Comparison of ENCODE assay signal across 8 cellular contexts in the genomic region with DNA sequence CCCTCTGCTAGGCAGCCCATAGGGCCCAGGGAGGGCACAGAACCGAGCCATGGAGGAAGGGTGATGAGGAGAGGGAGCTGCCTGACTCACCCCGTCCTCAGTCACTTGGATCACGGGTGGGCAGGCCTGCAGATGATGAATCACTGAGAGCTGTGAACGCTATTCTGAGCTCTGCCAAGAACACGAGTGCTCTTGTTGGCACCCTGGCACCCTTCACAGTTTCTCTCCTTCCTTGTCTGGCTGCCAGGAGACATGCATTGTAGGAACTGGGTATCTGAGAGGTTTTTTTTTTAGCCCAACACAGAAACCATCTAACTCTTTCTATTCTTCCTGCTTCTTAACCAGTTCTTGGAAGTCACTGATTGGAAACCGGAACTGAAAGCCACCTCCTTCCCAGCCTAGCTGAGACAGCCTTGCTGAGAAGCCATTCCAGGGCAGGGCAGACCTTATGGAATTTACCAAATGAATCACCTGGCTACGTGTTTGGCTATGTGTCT.
DNase-seq lines count a peak whose midpoint lies in the region; ATAC-seq and TF ChIP-seq lines count a peak whose summit lies in the region.

No MANE protein-coding gene starts in this region.

- H3K79me2 ChIP-seq in MM.1S (ENCODE audit: low read length) = no peaks in the 10 kb centered on the region

- no peak for TF ChIP-seq POLR2A in stomach (IDR thresholded peaks at IDR 0.05)

- TF ChIP-seq EP300 in Ishikawa (IDR thresholded peaks at IDR 0.05; ENCODE audit: borderline replicate concordance) = no peak
- no peak for TF ChIP-seq EP300 in stomach (IDR thresholded peaks at IDR 0.05)

- TF ChIP-seq RAD21 in Ishikawa (IDR thresholded peaks at IDR 0.05; ENCODE audit: low read depth) = no peak

- H3K36me3 ChIP-seq in stomach = no peaks in the 10 kb centered on the region
- no peaks in the 10 kb centered on the region for H3K36me3 ChIP-seq in MM.1S (replicated peaks; ENCODE audit: insufficient read depth, low read length)

- in situ Hi-C loops in astrocyte of the cerebellum (cut with HindIII; ENCODE audit: low sequenced_read_pairs) = no loop called here

- H3K4me1 ChIP-seq in stomach (peaks cover 22 to 40% (median 30%) of the 10 kb centered on the region in 4 donors), MM.1S (ENCODE audit: low read length) (no peaks in the 10 kb centered on the region)

- H3K27me3 ChIP-seq in stomach (no peaks in the 10 kb centered on the region), MM.1S (replicated peaks; ENCODE audit: insufficient read depth, low read length) (no peaks in the 10 kb centered on the region)

- TF ChIP-seq CTCF in AG10803 (conservative IDR thresholded peaks at IDR 0.05; ENCODE audit: low read length) = no peak
- no peak for TF ChIP-seq CTCF in astrocyte of the cerebellum (IDR thresholded peaks at IDR 0.05; ENCODE audit: low read depth, low read length, missing control alignments)
- TF ChIP-seq CTCF in stomach (IDR thresholded peaks at IDR 0.05) = no peak
- no peak for TF ChIP-seq CTCF in MM.1S (IDR thresholded peaks at IDR 0.05; ENCODE audit: low read length)

- H3K4me3 ChIP-seq in AG10803 (ENCODE audit: low read length) (peak overlapping the region; percentile 45), astrocyte of the cerebellum (ENCODE audit: low read depth, low read length) (no peak overlapping the region), stomach (peak overlapping the region; percentile 6 to 29 (median 23)), MM.1S (ENCODE audit: low read length) (no peak overlapping the region)

- no peak for ATAC-seq in HG02798 (IDR thresholded peaks at IDR 0.05; ENCODE audit: poor library complexity, unreplicated experiment)

- no peak overlapping the region for H3K9ac ChIP-seq in MM.1S (ENCODE audit: low read length)

- H3K27ac ChIP-seq in stomach (peak overlapping the region; percentile 69 to 93 (median 85)), MM.1S (ENCODE audit: low read length) (no peak overlapping the region)

- peaks cover 0 to 7% (median 2%) of the 10 kb centered on the region in 4 donors for H3K9me3 ChIP-seq in stomach
- no peaks in the 10 kb centered on the region for H3K9me3 ChIP-seq in MM.1S (replicated peaks; ENCODE audit: insufficient read depth, low read length)

- intact Hi-C loops in stomach (cut with DNase I; ENCODE audit: low total_unique reads) = no loop called here

- no peak overlapping the region for H3K4me2 ChIP-seq in MM.1S (ENCODE audit: low read depth, low read length)

- no peaks in the 10 kb centered on the region for H4K20me1 ChIP-seq in MM.1S (ENCODE audit: insufficient read depth, low read length)

- no peaks in the 10 kb centered on the region for H3K9me2 ChIP-seq in MM.1S (replicated peaks; ENCODE audit: insufficient read depth, low read length)

- 8 to 22% (median 14%) methylated on average over 7 of the region's 7 CpGs for WGBS in stomach, 5 donors

- peak; percentile 77 for DNase-seq in AG10803 (ENCODE audit: low read depth)
- peak; percentile 5 for DNase-seq in astrocyte of the cerebellum (ENCODE audit: low read depth)
- DNase-seq in islet precursor cell = peak; percentile 63
- DNase-seq in stomach = peak; percentile 81
- no peak for DNase-seq in MM.1S
- no peak for DNase-seq in cerebellar nuclear complex (lab: John Stamatoyannopoulos, UW)

- no peaks in the 10 kb centered on the region for H3F3A ChIP-seq in MM.1S (ENCODE audit: insufficient read depth, low read length)

- no peak overlapping the region for H2AFZ ChIP-seq in MM.1S (ENCODE audit: low read length)

TF ChIP-seq in Ishikawa, 13 proteins besides CTCF, POLR2A, EP300 and RAD21:
- no peak for TF ChIP-seq TEAD4 (IDR thresholded peaks at IDR 0.05)
- TF ChIP-seq YY1 (IDR thresholded peaks at IDR 0.05; ENCODE audit: low read depth) = 0 out of 2 replicates have a peak, but pooled peaks have one; percentile 42

Comparison
In these comparisons a context has a peak if more than half of its experiments do, and no peak if none do; other contexts are left out.
1. DNase-seq: peak in AG10803 (single experiment), astrocyte of the cerebellum (single experiment), islet precursor cell (single experiment) and stomach (single experiment); none in MM.1S (single experiment) and cerebellar nuclear complex (0 of 2).
2. H3K4me3 ChIP-seq: peak in AG10803 (single experiment) and stomach (4 of 4); none in astrocyte of the cerebellum (single experiment) and MM.1S (single experiment).